ENCODE assay signal across 9 cellular contexts in genomic region chr16:46885960-46886763, GRCh38. TPM values are rescaled to one million over a fixed set of nuclear protein-coding genes. Genes with fewer than 3 reads are reported as not detected.
DNase-seq lines count a peak whose midpoint lies in the region; ATAC-seq and TF ChIP-seq lines count a peak whose summit lies in the region.
"Had no signal": no experiment of that assay in that cellular context is flagged by ENCODE, and none has a peak within 500 bp of the region (broad histone marks: within the 10 kb centered on the region; RNA-seq: fewer than 3 reads in every experiment).

No MANE protein-coding gene starts in this region.

- no peak for TF ChIP-seq CTCF in GM23338 (conservative IDR thresholded peaks at IDR 0.05; ENCODE audit: low read depth in 2 of 2)
- TF ChIP-seq CTCF in VCaP (conservative IDR thresholded peaks at IDR 0.05) = no peak
- no peak for TF ChIP-seq CTCF in prostate gland (IDR thresholded peaks at IDR 0.05)

- H3K4me3 Mint-ChIP-seq in GM23338 = peak overlapping the region; percentile 99

- H3F3A ChIP-seq in GM23338 (replicated peaks; ENCODE audit: low read depth) = 0 out of 2 replicates have a peak, but pooled peaks cover 8% of the 10 kb centered on the region

- H3K9me2 ChIP-seq in GM23338 (ENCODE audit: insufficient read depth) = no peaks in the 10 kb centered on the region

- peaks cover 48% of the 10 kb centered on the region for H3K4me1 Mint-ChIP-seq in GM23338

- H3K79me2 ChIP-seq in GM23338 (replicated peaks; ENCODE audit: insufficient read depth) = peaks cover 69% of the 10 kb centered on the region

- 40% methylated on average over 12 of the region's 12 CpGs for WGBS in prostate gland

- no peaks in the 10 kb centered on the region for H3K9me3 Mint-ChIP-seq in GM23338

- peak overlapping the region; percentile 96 for H3K4me2 ChIP-seq in GM23338

- H3K9me3 ChIP-seq in prostate gland = no peaks in the 10 kb centered on the region
- H3K9me3 ChIP-seq: thyroid gland had no signal

- peaks cover 22% of the 10 kb centered on the region for H3K27me3 Mint-ChIP-seq in GM23338 (ENCODE audit: insufficient read depth, low read depth, poor library complexity)

- H3K4me3 ChIP-seq in GM23338 (peak overlapping the region; percentile 98), prostate gland (peak overlapping the region; percentile 78 to 84)
- H3K4me3 ChIP-seq: thyroid gland had no signal

- H3K27me3 ChIP-seq in GM23338 (ENCODE audit: insufficient read depth) = no peaks in the 10 kb centered on the region
- H3K27me3 ChIP-seq in prostate gland (replicated peaks; ENCODE audit: insufficient read depth) = no peaks in the 10 kb centered on the region
- H3K27me3 ChIP-seq: thyroid gland had no signal

- ATAC-seq in GM23338 = no peak
- ATAC-seq in GM18873 (IDR thresholded peaks at IDR 0.05; ENCODE audit: low FRiP score, unreplicated experiment) = no peak
- ATAC-seq in GM18505 (IDR thresholded peaks at IDR 0.05; ENCODE audit: unreplicated experiment) = no peak

- H3K36me3 Mint-ChIP-seq in GM23338 (ENCODE audit: low read depth) = peaks cover 54% of the 10 kb centered on the region

- H2AFZ ChIP-seq in GM23338 = no peak overlapping the region

- peaks cover 37% of the 10 kb centered on the region for H4K20me1 ChIP-seq in GM23338 (replicated peaks; ENCODE audit: insufficient read depth)

- H3K36me3 ChIP-seq in GM23338 (ENCODE audit: insufficient read depth) = no peaks in the 10 kb centered on the region; the same call in none of the 2 replicates
- H3K36me3 ChIP-seq in prostate gland = no peaks in the 10 kb centered on the region
- H3K36me3 ChIP-seq: thyroid gland had no signal

- intact Hi-C loops in prostate gland (cut with DNase I) = no loop called here

- H3K27ac ChIP-seq in GM23338 (ENCODE audit: low read depth) = peak overlapping the region; percentile 78
- peak overlapping the region; percentile 89; the same call in 1 of the 2 replicates for H3K27ac ChIP-seq in VCaP
- peak overlapping the region; percentile 85 to 90 for H3K27ac ChIP-seq in prostate gland
- H3K27ac ChIP-seq: thyroid gland had no signal

- H3K4me1 ChIP-seq in GM23338 (ENCODE audit: insufficient read depth) (peaks cover 35% of the 10 kb centered on the region), prostate gland (replicated peaks) (peaks cover 4% of the 10 kb centered on the region)

- peak; percentile 41 for DNase-seq in GM23338 (ENCODE audit: low spot score)
- peak; percentile 69 for DNase-seq in globus pallidus (ENCODE audit: low spot score)
- DNase-seq in prostate gland (ENCODE audit: low spot score) = peak; percentile 79
- no peak for DNase-seq in stimulated activated CD4-positive, alpha-beta T cell treated with anti-CD3 and anti-CD28 coated beads, Interleukin-2, amount 100 ng/mL, for 48 hours
- DNase-seq in epidermal melanocyte (ENCODE audit: insufficient read length, low spot score) = no peak
- DNase-seq: thyroid gland had no signal

- peak; percentile 24 for TF ChIP-seq POLR2A in prostate gland (IDR thresholded peaks at IDR 0.05)
- TF ChIP-seq POLR2A in GM18505 (IDR thresholded peaks at IDR 0.05; ENCODE audit: borderline replicate concordance, extremely low read depth, insufficient read depth, insufficient read length) = no peak

- peak overlapping the region; percentile 34 for H3K27ac Mint-ChIP-seq in GM23338

TF ChIP-seq in GM23338, 12 proteins besides CTCF, POLR2A, EP300 and RAD21:
- TF ChIP-seq CREB1 (CRISPR knock-in tag; IDR thresholded peaks at IDR 0.05; ENCODE audit: low read depth) (no peak), ZNF462 (CRISPR knock-in tag; IDR thresholded peaks at IDR 0.05) (no peak)

RNA-seq across cellular contexts. Expression of gene GPT2, which starts 2.0 kb away (rescaled TPM):
- total RNA-seq in GM23338 (2014; rRNA removed; shearing (Covaris generic)) = 81.0 and 82.6 TPM in 2 replicates
- polyA plus RNA-seq in GM23338 (2016; fragmentation: Nextera tagmentation; extraction: Ambion mirVana) = 48.5 TPM in 2 replicates
- 10 to 100 TPM; 49.8 to 64.6 TPM for total RNA-seq in prostate gland

RNA-seq across cellular contexts. Expression of gene C16orf87, which starts 55.2 kb away (rescaled TPM):
- total RNA-seq in GM23338 (2014; rRNA removed; shearing (Covaris generic)) = 23.4 and 32.1 TPM in 2 replicates
- 40.2 and 46.0 TPM in 2 replicates for polyA plus RNA-seq in GM23338 (2016; fragmentation: Nextera tagmentation; extraction: Ambion mirVana)
- total RNA-seq in prostate gland = 10 to 100 TPM in 1 of 2 donors, 1 to 10 TPM in 1; 8.1 to 24.4 TPM

Comparison
In these comparisons a context has a peak if more than half of its experiments do, and no peak if none do; other contexts are left out.
1. DNase-seq: peak in GM23338 (single experiment), globus pallidus (single experiment) and prostate gland (single experiment); none in stimulated activated CD4-positive, alpha-beta T cell treated with anti-CD3 and anti-CD28 coated beads, Interleukin-2, amount 100 ng/mL, for 48 hours (0 of 2) and epidermal melanocyte (single experiment).
2. Peak in every context shown above with its lines, with median percentiles within 50 percentile points of each other: H3K27ac ChIP-seq.